8 cellular contexts compared by ENCODE assay signal in the genomic region with DNA sequence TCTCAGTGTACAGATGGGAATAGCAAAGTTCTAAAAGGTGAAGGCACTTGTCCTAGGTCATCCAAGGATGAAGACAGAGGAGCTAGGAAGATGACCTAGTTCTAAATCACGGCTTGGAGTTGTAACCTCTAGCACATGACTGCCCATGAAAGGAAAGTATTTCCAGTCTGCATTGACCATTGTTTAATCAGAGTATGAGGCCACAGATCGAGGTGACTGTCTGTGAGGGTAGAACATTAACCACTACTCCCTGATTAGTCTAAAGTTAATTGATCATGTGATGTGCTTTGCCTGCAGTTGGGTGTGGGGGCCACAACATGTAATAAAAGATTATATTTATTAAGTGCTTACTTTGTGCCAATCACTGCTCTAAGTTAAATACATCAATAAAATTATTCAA. TPM values are rescaled to one million over a fixed set of nuclear protein-coding genes. Genes with fewer than 3 reads are reported as not detected.
DNase-seq lines count a peak whose midpoint lies in the region; ATAC-seq and TF ChIP-seq lines count a peak whose summit lies in the region.

No MANE protein-coding gene starts in this region.

- H3K9me2 ChIP-seq in OCI-LY7 (ENCODE audit: insufficient read depth, low read length): no peaks in the 10 kb centered on the region

- no peaks in the 10 kb centered on the region for H3K9me3 ChIP-seq in OCI-LY7 (ENCODE audit: low read length)
- no peaks in the 10 kb centered on the region for H3K9me3 ChIP-seq in mucosa of stomach (ENCODE audit: control insufficient read depth, low read length)

- no peaks in the 10 kb centered on the region for H3K79me2 ChIP-seq in OCI-LY7 (ENCODE audit: insufficient read depth, low read depth, low read length)

- DNase-seq in OCI-LY7 (ENCODE audit: low spot score) (no peak), HPDE6-E6E7 (ENCODE audit: extremely low spot score) (no peak), UCSD-AML1 (lab: John Stamatoyannopoulos, UW; ENCODE audit: unreplicated experiment) (no peak), dorsolateral prefrontal cortex (no peak), occipital lobe (lab: John Stamatoyannopoulos, UW) (no peak)

- intact Hi-C loops in OCI-LY7 (cut with micrococcal nuclease; ENCODE audit: unreplicated experiment): loop anchor here (5.0 kb wide), 2 partner anchors 86 to 101 kb away; no protein-coding TSS in a partner anchor
- intact Hi-C loops in dorsolateral prefrontal cortex (cut with DNase I): no loop called here

- BruUV-seq in OCI-LY7 (replicated peaks; lab: Mats Ljungman, UMichigan): no TSS peak

- peak overlapping the region; percentile 68 for H3K4me2 ChIP-seq in OCI-LY7 (ENCODE audit: low read length)

- H3K27ac ChIP-seq in OCI-LY7 (ENCODE audit: low read depth, low read length, poor library complexity, severe bottlenecking) (no peak overlapping the region), dorsolateral prefrontal cortex (no peak overlapping the region)

- POLR2A ChIA-PET in OCI-LY7 (lab: Charles Lee): interaction anchor here (0.6 to 1.5 kb wide), 8 partner anchors 9 to 1955 kb away, joined by 3 to 4 read pairs (median 3); no protein-coding TSS in a partner anchor

- peak overlapping the region; percentile 44 for H3K9ac ChIP-seq in mucosa of stomach (ENCODE audit: low read length)

- H3K27me3 ChIP-seq in mucosa of stomach (ENCODE audit: control insufficient read depth, insufficient read depth, low read length) (no peaks in the 10 kb centered on the region), dorsolateral prefrontal cortex (peaks cover 0 to 5% (median 0%) of the 10 kb centered on the region in 45 donors)

- H3K36me3 ChIP-seq in OCI-LY7 (ENCODE audit: insufficient read depth, low read length) (no peaks in the 10 kb centered on the region), mucosa of stomach (ENCODE audit: control insufficient read depth, insufficient read depth, low read length) (no peaks in the 10 kb centered on the region)

- ATAC-seq in GM18861 (IDR thresholded peaks at IDR 0.05; ENCODE audit: unreplicated experiment): peak; percentile 53
- ATAC-seq in HG02588 (IDR thresholded peaks at IDR 0.05; ENCODE audit: unreplicated experiment): peak; percentile 27

- CTCF ChIA-PET in OCI-LY7 (lab: Charles Lee; ENCODE audit: unreplicated experiment): no interaction called here

- no peak overlapping the region for H2AFZ ChIP-seq in OCI-LY7 (ENCODE audit: low read length)

- H3K4me3 ChIP-seq in OCI-LY7 (ENCODE audit: low read depth, low read length, poor library complexity, severe bottlenecking) (peak overlapping the region; percentile 32), mucosa of stomach (ENCODE audit: low read length) (no peak overlapping the region), dorsolateral prefrontal cortex (no peak overlapping the region)

- TF ChIP-seq CTCF in OCI-LY7 (conservative IDR thresholded peaks at IDR 0.05; ENCODE audit: low read length) (no peak), dorsolateral prefrontal cortex (IDR thresholded peaks at IDR 0.05 in 54 of 56, conservative IDR thresholded peaks at IDR 0.05 in 2 of 56; ENCODE audit: low read depth in 1 of 56, partially characterized antibody in 56 of 56) (no peak)

- H3K4me1 ChIP-seq in OCI-LY7 (ENCODE audit: insufficient read depth, low read length, poor library complexity, severe bottlenecking) (peaks cover 37% of the 10 kb centered on the region), mucosa of stomach (ENCODE audit: control insufficient read depth, insufficient read depth, low read length) (peaks cover 37% of the 10 kb centered on the region)

- H4K20me1 ChIP-seq in OCI-LY7 (ENCODE audit: insufficient read depth, low read length): peaks cover 6% of the 10 kb centered on the region; the same call in 1 of the 2 replicates

RNA-seq across cellular contexts. Expression of gene TNFSF15, which starts 0.7 kb away (rescaled TPM):
- 0.08 TPM in 1 of 2 replicates, not detected in the other for total RNA-seq in OCI-LY7 (2014; rRNA removed; shearing (Covaris generic))
- total RNA-seq in OCI-LY7 (2022) (0.09 and 0.23 TPM in 2 replicates), dorsolateral prefrontal cortex (under 1 TPM in 70 of 120 experiments, not detected in 50; 0.06 to 0.55 (median 0.15) TPM), occipital lobe (0.16 TPM)
